ENCODE assay signal across 8 cellular contexts in the genomic region with DNA sequence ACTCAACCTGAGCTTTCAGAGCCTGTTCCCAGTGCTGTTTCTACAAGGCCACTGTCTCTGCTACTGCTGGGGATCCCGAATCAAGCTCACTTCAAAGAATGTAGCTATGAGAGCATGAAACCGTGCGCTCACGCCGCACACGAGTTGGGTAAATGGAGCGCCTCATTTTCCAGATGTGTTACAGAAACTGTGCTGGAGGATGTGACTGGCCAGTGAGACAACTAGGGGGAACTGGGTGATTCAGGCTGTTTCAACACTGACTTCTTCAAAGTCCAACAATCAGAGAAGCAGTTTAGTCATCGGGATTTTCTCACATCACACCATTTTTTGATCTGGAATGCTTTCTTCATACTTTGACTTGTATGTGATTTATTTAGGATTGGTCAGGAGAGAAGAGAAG. TPM values are rescaled to one million over a fixed set of nuclear protein-coding genes. Genes with fewer than 3 reads are reported as not detected.
DNase-seq lines count a peak whose midpoint lies in the region; ATAC-seq and TF ChIP-seq lines count a peak whose summit lies in the region.

No MANE protein-coding gene starts in this region.

- no peak overlapping the region for H3K4ac ChIP-seq in mesendoderm (ENCODE audit: low read depth, low read length)

- peaks cover 18% of the 10 kb centered on the region for H3K4me1 ChIP-seq in mesendoderm (ENCODE audit: control insufficient read depth, low read depth, low read length)
- H3K4me1 ChIP-seq in suprapubic skin, result peaks cover 68% of the 10 kb centered on the region

- TF ChIP-seq CTCF in AG10803 (conservative IDR thresholded peaks at IDR 0.05; ENCODE audit: low read length), result no peak
- no peak for TF ChIP-seq CTCF in cardiac fibroblast (IDR thresholded peaks at IDR 0.05; ENCODE audit: low read depth, low read length)
- no peak for TF ChIP-seq CTCF in suprapubic skin (IDR thresholded peaks at IDR 0.05)

- no peak overlapping the region for H4K8ac ChIP-seq in mesendoderm (ENCODE audit: low read depth, low read length)

- H2BK120ac ChIP-seq in mesendoderm (ENCODE audit: low read depth, low read length), result no peak overlapping the region

- ATAC-seq in HG03565 (IDR thresholded peaks at IDR 0.05; ENCODE audit: unreplicated experiment), result no peak
- ATAC-seq in HG02970 (IDR thresholded peaks at IDR 0.05; ENCODE audit: low FRiP score, unreplicated experiment), result no peak

- H3K79me2 ChIP-seq in mesendoderm (ENCODE audit: control insufficient read depth, insufficient read depth, low read length), result peaks cover 67% of the 10 kb centered on the region

- no peaks in the 10 kb centered on the region for H3K36me3 ChIP-seq in mesendoderm (ENCODE audit: control insufficient read depth, insufficient read depth, low read length)
- no peaks in the 10 kb centered on the region for H3K36me3 ChIP-seq in suprapubic skin

- no peak overlapping the region for H2BK15ac ChIP-seq in mesendoderm (replicated peaks; ENCODE audit: low read depth)

- peak; percentile 97 for DNase-seq in AG10803 (ENCODE audit: low read depth)
- DNase-seq in MV-4-11 (lab: John Stamatoyannopoulos, UW), result peak; percentile 91
- peak; percentile 91 to 99 for DNase-seq in cardiac fibroblast (ENCODE audit: low read depth in 2 of 2)
- DNase-seq in mesendoderm, result no peak
- peak; percentile 74 to 76 for DNase-seq in suprapubic skin (ENCODE audit: low spot score in 2 of 2)
- DNase-seq in DMS 273 treated with DMSO at 0.1 percent for 48 hours (lab: John Stamatoyannopoulos, UW), result no peak

- H3K23ac ChIP-seq in mesendoderm (ENCODE audit: low read length), result no peak overlapping the region

- H3K9me3 ChIP-seq in suprapubic skin, result no peaks in the 10 kb centered on the region

- peak overlapping the region; percentile 60 for H3K9ac ChIP-seq in mesendoderm (ENCODE audit: low read length)

- WGBS in mesendoderm (ENCODE audit: extremely low coverage, insufficient coverage, low lambda C conversion rate), result no CpG with 5 or more reads among the region's 8 CpGs
- WGBS in suprapubic skin, result 82% methylated on average over 8 of the region's 8 CpGs

- peak in 1 of 2 donors; percentile 10 for TF ChIP-seq POLR2A in suprapubic skin (IDR thresholded peaks at IDR 0.05)

- no peak overlapping the region for H2AK5ac ChIP-seq in mesendoderm (ENCODE audit: low read length)

- H3K4me3 ChIP-seq in AG10803 (ENCODE audit: low read length), result peak overlapping the region; percentile 23
- peak overlapping the region in 1 of 2 donors; percentile 10 for H3K4me3 ChIP-seq in cardiac fibroblast (replicated peaks in 1 of 2; ENCODE audit: low read depth in 2 of 2, low read length in 2 of 2)
- no peak overlapping the region for H3K4me3 ChIP-seq in mesendoderm (ENCODE audit: low read length)
- H3K4me3 ChIP-seq in suprapubic skin, result no peak overlapping the region

- peaks cover 32% of the 10 kb centered on the region for H3K79me1 ChIP-seq in mesendoderm (ENCODE audit: low read length)

- peak overlapping the region; percentile 76 for H3K56ac ChIP-seq in mesendoderm (ENCODE audit: low read length)

- no peak overlapping the region for H3K4me2 ChIP-seq in mesendoderm (ENCODE audit: low read length)

- no peaks in the 10 kb centered on the region for H3K27me3 ChIP-seq in mesendoderm (ENCODE audit: insufficient read depth, low read length, poor library complexity)
- no peaks in the 10 kb centered on the region for H3K27me3 ChIP-seq in suprapubic skin

- H2BK5ac ChIP-seq in mesendoderm (ENCODE audit: low read length), result peak overlapping the region; percentile 28

- peak overlapping the region; percentile 11 for H3K18ac ChIP-seq in mesendoderm (ENCODE audit: low read length)

- no peak overlapping the region for H4K5ac ChIP-seq in mesendoderm (ENCODE audit: low read length)

- H3K27ac ChIP-seq in mesendoderm (ENCODE audit: low read depth, low read length), result no peak overlapping the region
- peak overlapping the region; percentile 82 for H3K27ac ChIP-seq in suprapubic skin

- TF ChIP-seq EP300 in suprapubic skin (IDR thresholded peaks at IDR 0.05), result no peak

RNA-seq across cellular contexts. Expression of a gene that starts 3.5 kb away (rescaled TPM):
- 51.0 TPM for polyA plus RNA-seq in mesendoderm (2013, experiment 1 of 2)
- polyA plus RNA-seq in mesendoderm (2013, experiment 2 of 2), result 54.6 TPM
- 10 to 100 TPM; 19.2 to 32.1 (median 25.0) TPM for total RNA-seq in suprapubic skin

Comparison
In these comparisons a context has a peak if more than half of its experiments do, and no peak if none do; other contexts are left out.
1. DNase-seq: peak in AG10803 (single experiment), MV-4-11 (single experiment), cardiac fibroblast (2 of 2) and suprapubic skin (2 of 2); none in mesendoderm (single experiment) and DMS 273 treated with DMSO at 0.1 percent for 48 hours (single experiment).